24 cellular contexts compared by ENCODE assay signal in genomic region chr22:21967693-21968271, GRCh38. TPM values are rescaled to one million over a fixed set of nuclear protein-coding genes. Genes with fewer than 3 reads are reported as not detected.
DNase-seq lines count a peak whose midpoint lies in the region; ATAC-seq, FAIRE-seq and TF ChIP-seq lines count a peak whose summit lies in the region.
"Had no signal": no experiment of that assay in that cellular context is flagged by ENCODE, and none has a peak within 500 bp of the region (broad histone marks: within the 10 kb centered on the region; RNA-seq: fewer than 3 reads in every experiment).

No MANE protein-coding gene starts in this region.

- H3K27me3 Mint-ChIP-seq in T-helper 17 cell, result no peaks in the 10 kb centered on the region
- H3K27me3 Mint-ChIP-seq: B cell; CD4-positive, alpha-beta T cell had no signal

- DNase-seq in T-helper 17 cell (no peak), bronchial epithelial cell (ENCODE audit: low read depth) (no peak), osteoblast (ENCODE audit: insufficient read length, low spot score, missing footprints) (peak; percentile 73), DMS153 (lab: John Stamatoyannopoulos, UW) (no peak), ACHN (no peak)
- DNase-seq in activated naive CD4-positive, alpha-beta T cell treated with anti-CD3 and anti-CD28 coated beads, Interleukin-2, amount 50 U/mL, for 72 hours (ENCODE audit: low spot score in 2 of 2), result no peak
- DNase-seq: 8988T; AML-193; Caco-2; Calu3; CD4-positive, alpha-beta T cell; CD8-positive, alpha-beta T cell; DMS53; DMS79; DND-41; EL; GDM1 had no signal

- H4K20me1 ChIP-seq in osteoblast (ENCODE audit: insufficient read depth, low read length), result peaks cover 11% of the 10 kb centered on the region

- peaks cover 9% of the 10 kb centered on the region for H3K36me3 Mint-ChIP-seq in T-helper 17 cell (ENCODE audit: low read depth)
- peaks cover 0 to 6% of the 10 kb centered on the region in 2 donors for H3K36me3 Mint-ChIP-seq in activated naive CD4-positive, alpha-beta T cell treated with anti-CD3 and anti-CD28 coated beads, Interleukin-2, amount 50 U/mL, for 72 hours

- H2AFZ ChIP-seq in osteoblast (ENCODE audit: low read length), result no peak overlapping the region

- no peaks in the 10 kb centered on the region for H3K4me1 Mint-ChIP-seq in T-helper 17 cell

- H3K9me3 Mint-ChIP-seq in activated naive CD4-positive, alpha-beta T cell treated with anti-CD3 and anti-CD28 coated beads, Interleukin-2, amount 50 U/mL, for 72 hours, result no peaks in the 10 kb centered on the region
- H3K9me3 Mint-ChIP-seq: CD4-positive, alpha-beta T cell; CD8-positive, alpha-beta T cell had no signal

- ATAC-seq in T-helper 17 cell, result no peak
- no peak for ATAC-seq in activated naive CD4-positive, alpha-beta T cell treated with anti-CD3 and anti-CD28 coated beads, Interleukin-2, amount 50 U/mL, for 72 hours
- ATAC-seq: CD8-positive, alpha-beta T cell; GM12878 had no signal

- in situ Hi-C loops in ACHN (cut with HindIII; ENCODE audit: low pct_ligation_motif_present, low pct_unique_long_range_greater_than_20kb, low sequenced_read_pairs), result no loop called here

- H3K79me2 ChIP-seq in osteoblast (ENCODE audit: insufficient read depth, low read length), result no peaks in the 10 kb centered on the region

- H3K4me2 ChIP-seq in osteoblast (ENCODE audit: insufficient read depth, low read length), result no peak overlapping the region
- H3K4me2 ChIP-seq: BLaER1 treated with 17β-estradiol and CSF1 and Interleukin-3, amounts not matched to agents 10 nM and 100 nM had no signal

- H3K4me3 ChIP-seq in bronchial epithelial cell (ENCODE audit: low read depth, low read length) (no peak overlapping the region), osteoblast (ENCODE audit: insufficient read depth, low read length) (no peak overlapping the region)
- H3K4me3 ChIP-seq: BLaER1 treated with 17β-estradiol and CSF1 and Interleukin-3, amounts not matched to agents 10 nM and 100 nM; GM12878 had no signal

- no peak overlapping the region for H3K27ac ChIP-seq in osteoblast (ENCODE audit: low read depth, low read length)
- H3K27ac ChIP-seq: BLaER1 treated with 17β-estradiol and CSF1 and Interleukin-3, amounts not matched to agents 10 nM and 100 nM; C4-2B had no signal

- H3K27me3 ChIP-seq in bronchial epithelial cell (ENCODE audit: control insufficient read depth, insufficient read depth, low read length) (no peaks in the 10 kb centered on the region), osteoblast (ENCODE audit: insufficient read depth, low read length) (no peaks in the 10 kb centered on the region)
- H3K27me3 ChIP-seq: BLaER1 treated with 17β-estradiol and CSF1 and Interleukin-3, amounts not matched to agents 10 nM and 100 nM had no signal

- FAIRE-seq in bronchial epithelial cell (lab: Jason Lieb, UNC), result peak; percentile 66
- FAIRE-seq: A204.1, D721Med, GM12878, GM19239 had no signal

- H3K9me3 ChIP-seq in T-helper 17 cell (ENCODE audit: control insufficient read depth, low read length, poor library complexity, severe bottlenecking) (no peaks in the 10 kb centered on the region), osteoblast (ENCODE audit: low read depth, low read length) (no peaks in the 10 kb centered on the region)
- H3K9me3 ChIP-seq: BLaER1 treated with 17β-estradiol and CSF1 and Interleukin-3, amounts not matched to agents 10 nM and 100 nM; Caco-2 had no signal

- TF ChIP-seq CTCF in bronchial epithelial cell (IDR thresholded peaks at IDR 0.05; ENCODE audit: insufficient read depth, low read length, severe bottlenecking) (no peak), osteoblast (IDR thresholded peaks at IDR 0.05; ENCODE audit: extremely low read depth, low read depth, low read length) (no peak)

- no peak overlapping the region for H3K4me3 Mint-ChIP-seq in T-helper 17 cell
- H3K4me3 Mint-ChIP-seq: B cell; CD4-positive, alpha-beta T cell; CD8-positive, alpha-beta T cell had no signal

- peak overlapping the region; percentile 47 for H3K27ac Mint-ChIP-seq in T-helper 17 cell
- H3K27ac Mint-ChIP-seq in activated naive CD4-positive, alpha-beta T cell treated with anti-CD3 and anti-CD28 coated beads, Interleukin-2, amount 50 U/mL, for 72 hours, result no peak overlapping the region
- H3K27ac Mint-ChIP-seq: B cell; CD4-positive, alpha-beta T cell; CD8-positive, alpha-beta T cell had no signal

- H3K4me1 ChIP-seq in osteoblast (ENCODE audit: insufficient read depth, low read length), result no peaks in the 10 kb centered on the region
- H3K4me1 ChIP-seq: Caco-2 had no signal

- H3K36me3 ChIP-seq in bronchial epithelial cell (ENCODE audit: control insufficient read depth, insufficient read depth, low read length) (peaks cover 32% of the 10 kb centered on the region), osteoblast (ENCODE audit: insufficient read depth, low read length) (peaks cover 86% of the 10 kb centered on the region)

RNA-seq across cellular contexts. Expression of gene TOP3B, which starts 14.8 kb away (rescaled TPM):
- total RNA-seq in T-helper 17 cell (10 to 100 TPM; 49.5 to 55.5 TPM), bronchial epithelial cell (24.7 and 27.9 TPM in 2 replicates), osteoblast (27.9 and 33.6 TPM in 2 replicates)
- total RNA-seq in activated naive CD4-positive, alpha-beta T cell treated with anti-CD3 and anti-CD28 coated beads, Interleukin-2, amount 50 U/mL, for 72 hours, result 10 to 100 TPM; 41.4 to 42.7 TPM

RNA-seq across cellular contexts. Expression of gene PPM1F, which starts 15.1 kb away (rescaled TPM):
- total RNA-seq in T-helper 17 cell (10 to 100 TPM; 15.8 to 16.2 TPM), bronchial epithelial cell (16.1 and 17.9 TPM in 2 replicates), osteoblast (22.8 and 24.5 TPM in 2 replicates)
- 10 to 100 TPM; 16.8 to 17.5 TPM for total RNA-seq in activated naive CD4-positive, alpha-beta T cell treated with anti-CD3 and anti-CD28 coated beads, Interleukin-2, amount 50 U/mL, for 72 hours
